Comparison of ENCODE assay signal across 1 cellular context in genomic region chr17:40100669-40101366, GRCh38.
TF ChIP-seq lines count a peak whose summit lies in the region.

No MANE protein-coding gene starts in this region.

TF ChIP-seq in H1, 55 proteins besides CTCF, POLR2A, EP300 and RAD21:
- no peak for TF ChIP-seq CEBPB (IDR thresholded peaks at IDR 0.05; ENCODE audit: low read depth, low read length)
- peak; percentile 83 for TF ChIP-seq CREB1 (IDR thresholded peaks at IDR 0.05)
- TF ChIP-seq CBX5 (IDR thresholded peaks at IDR 0.05; ENCODE audit: low read depth, low read length) = no peak
- TF ChIP-seq, protein P1, sequence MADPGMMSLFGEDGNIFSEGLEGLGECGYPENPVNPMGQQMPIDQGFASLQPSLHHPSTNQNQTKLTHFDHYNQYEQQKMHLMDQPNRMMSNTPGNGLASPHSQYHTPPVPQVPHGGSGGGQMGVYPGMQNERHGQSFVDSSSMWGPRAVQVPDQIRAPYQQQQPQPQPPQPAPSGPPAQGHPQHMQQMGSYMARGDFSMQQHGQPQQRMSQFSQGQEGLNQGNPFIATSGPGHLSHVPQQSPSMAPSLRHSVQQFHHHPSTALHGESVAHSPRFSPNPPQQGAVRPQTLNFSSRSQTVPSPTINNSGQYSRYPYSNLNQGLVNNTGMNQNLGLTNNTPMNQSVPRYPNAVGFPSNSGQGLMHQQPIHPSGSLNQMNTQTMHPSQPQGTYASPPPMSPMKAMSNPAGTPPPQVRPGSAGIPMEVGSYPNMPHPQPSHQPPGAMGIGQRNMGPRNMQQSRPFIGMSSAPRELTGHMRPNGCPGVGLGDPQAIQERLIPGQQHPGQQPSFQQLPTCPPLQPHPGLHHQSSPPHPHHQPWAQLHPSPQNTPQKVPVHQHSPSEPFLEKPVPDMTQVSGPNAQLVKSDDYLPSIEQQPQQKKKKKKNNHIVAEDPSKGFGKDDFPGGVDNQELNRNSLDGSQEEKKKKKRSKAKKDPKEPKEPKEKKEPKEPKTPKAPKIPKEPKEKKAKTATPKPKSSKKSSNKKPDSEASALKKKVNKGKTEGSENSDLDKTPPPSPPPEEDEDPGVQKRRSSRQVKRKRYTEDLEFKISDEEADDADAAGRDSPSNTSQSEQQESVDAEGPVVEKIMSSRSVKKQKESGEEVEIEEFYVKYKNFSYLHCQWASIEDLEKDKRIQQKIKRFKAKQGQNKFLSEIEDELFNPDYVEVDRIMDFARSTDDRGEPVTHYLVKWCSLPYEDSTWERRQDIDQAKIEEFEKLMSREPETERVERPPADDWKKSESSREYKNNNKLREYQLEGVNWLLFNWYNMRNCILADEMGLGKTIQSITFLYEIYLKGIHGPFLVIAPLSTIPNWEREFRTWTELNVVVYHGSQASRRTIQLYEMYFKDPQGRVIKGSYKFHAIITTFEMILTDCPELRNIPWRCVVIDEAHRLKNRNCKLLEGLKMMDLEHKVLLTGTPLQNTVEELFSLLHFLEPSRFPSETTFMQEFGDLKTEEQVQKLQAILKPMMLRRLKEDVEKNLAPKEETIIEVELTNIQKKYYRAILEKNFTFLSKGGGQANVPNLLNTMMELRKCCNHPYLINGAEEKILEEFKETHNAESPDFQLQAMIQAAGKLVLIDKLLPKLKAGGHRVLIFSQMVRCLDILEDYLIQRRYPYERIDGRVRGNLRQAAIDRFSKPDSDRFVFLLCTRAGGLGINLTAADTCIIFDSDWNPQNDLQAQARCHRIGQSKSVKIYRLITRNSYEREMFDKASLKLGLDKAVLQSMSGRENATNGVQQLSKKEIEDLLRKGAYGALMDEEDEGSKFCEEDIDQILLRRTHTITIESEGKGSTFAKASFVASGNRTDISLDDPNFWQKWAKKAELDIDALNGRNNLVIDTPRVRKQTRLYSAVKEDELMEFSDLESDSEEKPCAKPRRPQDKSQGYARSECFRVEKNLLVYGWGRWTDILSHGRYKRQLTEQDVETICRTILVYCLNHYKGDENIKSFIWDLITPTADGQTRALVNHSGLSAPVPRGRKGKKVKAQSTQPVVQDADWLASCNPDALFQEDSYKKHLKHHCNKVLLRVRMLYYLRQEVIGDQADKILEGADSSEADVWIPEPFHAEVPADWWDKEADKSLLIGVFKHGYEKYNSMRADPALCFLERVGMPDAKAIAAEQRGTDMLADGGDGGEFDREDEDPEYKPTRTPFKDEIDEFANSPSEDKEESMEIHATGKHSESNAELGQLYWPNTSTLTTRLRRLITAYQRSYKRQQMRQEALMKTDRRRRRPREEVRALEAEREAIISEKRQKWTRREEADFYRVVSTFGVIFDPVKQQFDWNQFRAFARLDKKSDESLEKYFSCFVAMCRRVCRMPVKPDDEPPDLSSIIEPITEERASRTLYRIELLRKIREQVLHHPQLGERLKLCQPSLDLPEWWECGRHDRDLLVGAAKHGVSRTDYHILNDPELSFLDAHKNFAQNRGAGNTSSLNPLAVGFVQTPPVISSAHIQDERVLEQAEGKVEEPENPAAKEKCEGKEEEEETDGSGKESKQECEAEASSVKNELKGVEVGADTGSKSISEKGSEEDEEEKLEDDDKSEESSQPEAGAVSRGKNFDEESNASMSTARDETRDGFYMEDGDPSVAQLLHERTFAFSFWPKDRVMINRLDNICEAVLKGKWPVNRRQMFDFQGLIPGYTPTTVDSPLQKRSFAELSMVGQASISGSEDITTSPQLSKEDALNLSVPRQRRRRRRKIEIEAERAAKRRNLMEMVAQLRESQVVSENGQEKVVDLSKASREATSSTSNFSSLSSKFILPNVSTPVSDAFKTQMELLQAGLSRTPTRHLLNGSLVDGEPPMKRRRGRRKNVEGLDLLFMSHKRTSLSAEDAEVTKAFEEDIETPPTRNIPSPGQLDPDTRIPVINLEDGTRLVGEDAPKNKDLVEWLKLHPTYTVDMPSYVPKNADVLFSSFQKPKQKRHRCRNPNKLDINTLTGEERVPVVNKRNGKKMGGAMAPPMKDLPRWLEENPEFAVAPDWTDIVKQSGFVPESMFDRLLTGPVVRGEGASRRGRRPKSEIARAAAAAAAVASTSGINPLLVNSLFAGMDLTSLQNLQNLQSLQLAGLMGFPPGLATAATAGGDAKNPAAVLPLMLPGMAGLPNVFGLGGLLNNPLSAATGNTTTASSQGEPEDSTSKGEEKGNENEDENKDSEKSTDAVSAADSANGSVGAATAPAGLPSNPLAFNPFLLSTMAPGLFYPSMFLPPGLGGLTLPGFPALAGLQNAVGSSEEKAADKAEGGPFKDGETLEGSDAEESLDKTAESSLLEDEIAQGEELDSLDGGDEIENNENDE (IDR thresholded peaks at IDR 0.05; ENCODE audit: insufficient replicate concordance, low read length) = no peak
- peak; percentile 11 to 77; a peak in 1 of 4 replicates for TF ChIP-seq SIN3A (conservative IDR thresholded peaks at IDR 0.05 in 1 of 2, IDR thresholded peaks at IDR 0.05 in 1 of 2; ENCODE audit: low read depth in 1 of 2, low read length in 2 of 2)
- 0 out of 2 replicates have a peak, but pooled peaks have one; percentile 12 for TF ChIP-seq JUND (IDR thresholded peaks at IDR 0.05; ENCODE audit: low read length)
- peak; percentile 50 for TF ChIP-seq SIX5 (IDR thresholded peaks at IDR 0.05; ENCODE audit: low read depth, low read length)
- TF ChIP-seq CTBP2 (IDR thresholded peaks at IDR 0.05; ENCODE audit: borderline replicate concordance, insufficient read depth, insufficient read length, low read length) = no peak
- no peak for TF ChIP-seq CHD1 (IDR thresholded peaks at IDR 0.05; ENCODE audit: low read depth, low read length)
- no peak; the same call in none of the 2 replicates for TF ChIP-seq NRF1 (IDR thresholded peaks at IDR 0.05; ENCODE audit: low read depth, low read length)
- TF ChIP-seq ZNF274 (IDR thresholded peaks at IDR 0.05; ENCODE audit: borderline replicate concordance, extremely low read depth, low read length) = no peak
- TF ChIP-seq EGR1 (IDR thresholded peaks at IDR 0.05; ENCODE audit: borderline replicate concordance, low read depth, low read length) = no peak
- 0 out of 4 replicates have a peak, but pooled peaks have one; percentile 10 to 17 for TF ChIP-seq HDAC2 (IDR thresholded peaks at IDR 0.05; ENCODE audit: borderline replicate concordance in 1 of 2, low read depth in 2 of 2, low read length in 2 of 2)
- no peak for TF ChIP-seq KDM5A (IDR thresholded peaks at IDR 0.05; ENCODE audit: low read length)
- TF ChIP-seq, protein P2, sequence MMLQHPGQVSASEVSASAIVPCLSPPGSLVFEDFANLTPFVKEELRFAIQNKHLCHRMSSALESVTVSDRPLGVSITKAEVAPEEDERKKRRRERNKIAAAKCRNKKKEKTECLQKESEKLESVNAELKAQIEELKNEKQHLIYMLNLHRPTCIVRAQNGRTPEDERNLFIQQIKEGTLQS (IDR thresholded peaks at IDR 0.05; ENCODE audit: insufficient read depth, low read depth, low read length) = peak; percentile 66; the same call in 1 of the 2 replicates
- TF ChIP-seq POLR2AphosphoS5 (IDR thresholded peaks at IDR 0.05; ENCODE audit: low read depth, low read length) = no peak
- TF ChIP-seq CHD2 (IDR thresholded peaks at IDR 0.05; ENCODE audit: low read length) = peak; percentile 65; the same call in 1 of the 2 replicates
- TF ChIP-seq RBBP5 (IDR thresholded peaks at IDR 0.05; ENCODE audit: borderline replicate concordance, low read depth, low read length) = no peak
- no peak for TF ChIP-seq TCF12 (IDR thresholded peaks at IDR 0.05; ENCODE audit: low read depth, low read length)
- no peak for TF ChIP-seq RNF2 (IDR thresholded peaks at IDR 0.05; ENCODE audit: borderline replicate concordance, low read depth, low read length, missing control alignments, poor library complexity, severe bottlenecking)
- TF ChIP-seq, protein P3, sequence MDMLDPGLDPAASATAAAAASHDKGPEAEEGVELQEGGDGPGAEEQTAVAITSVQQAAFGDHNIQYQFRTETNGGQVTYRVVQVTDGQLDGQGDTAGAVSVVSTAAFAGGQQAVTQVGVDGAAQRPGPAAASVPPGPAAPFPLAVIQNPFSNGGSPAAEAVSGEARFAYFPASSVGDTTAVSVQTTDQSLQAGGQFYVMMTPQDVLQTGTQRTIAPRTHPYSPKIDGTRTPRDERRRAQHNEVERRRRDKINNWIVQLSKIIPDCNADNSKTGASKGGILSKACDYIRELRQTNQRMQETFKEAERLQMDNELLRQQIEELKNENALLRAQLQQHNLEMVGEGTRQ (IDR thresholded peaks at IDR 0.05; ENCODE audit: low read length) = peak; percentile 91
- TF ChIP-seq NANOG (IDR thresholded peaks at IDR 0.05; ENCODE audit: insufficient read depth, low read depth, low read length, poor library complexity, severe bottlenecking) = no peak
- no peak for TF ChIP-seq ASH2L (IDR thresholded peaks at IDR 0.05; ENCODE audit: low read length)
- peak; percentile 22; the same call in 1 of the 2 replicates for TF ChIP-seq JUN (IDR thresholded peaks at IDR 0.05; ENCODE audit: low read depth, low read length)
- TF ChIP-seq BACH1 (IDR thresholded peaks at IDR 0.05; ENCODE audit: low read length) = 0 out of 2 replicates have a peak, but pooled peaks have one; percentile 17
- no peak for TF ChIP-seq KDM1A (IDR thresholded peaks at IDR 0.05; ENCODE audit: borderline replicate concordance, low read length)
- TF ChIP-seq HDAC6 (IDR thresholded peaks at IDR 0.05; ENCODE audit: low read depth, low read length) = no peak
- TF ChIP-seq YY1 (IDR thresholded peaks at IDR 0.05; ENCODE audit: low read depth, low read length) = no peak
- TF ChIP-seq SP4 (IDR thresholded peaks at IDR 0.05; ENCODE audit: low read length) = no peak
- TF ChIP-seq POU5F1 (IDR thresholded peaks at IDR 0.05; ENCODE audit: low read depth, low read length) = no peak
- no peak for TF ChIP-seq KDM4A (IDR thresholded peaks at IDR 0.05; ENCODE audit: low read depth, low read length, severe bottlenecking)
- TF ChIP-seq, protein P4, sequence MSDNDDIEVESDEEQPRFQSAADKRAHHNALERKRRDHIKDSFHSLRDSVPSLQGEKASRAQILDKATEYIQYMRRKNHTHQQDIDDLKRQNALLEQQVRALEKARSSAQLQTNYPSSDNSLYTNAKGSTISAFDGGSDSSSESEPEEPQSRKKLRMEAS (IDR thresholded peaks at IDR 0.05) = peak; percentile 100
- TF ChIP-seq SAP30 (IDR thresholded peaks at IDR 0.05; ENCODE audit: insufficient read depth, insufficient replicate concordance, low read length) = no peak
- no peak; the same call in 1 of the 2 replicates for TF ChIP-seq TBP (IDR thresholded peaks at IDR 0.05; ENCODE audit: low read depth, low read length)
- no peak for TF ChIP-seq SRF (IDR thresholded peaks at IDR 0.05; ENCODE audit: low read depth, low read length)
- TF ChIP-seq TEAD4 (IDR thresholded peaks at IDR 0.05; ENCODE audit: low read depth, low read length) = 0 out of 2 replicates have a peak, but pooled peaks have one; percentile 29
- TF ChIP-seq EZH2 (IDR thresholded peaks at IDR 0.05; ENCODE audit: low read depth, low read length, severe bottlenecking) = no peak
- no peak for TF ChIP-seq GTF2F1 (IDR thresholded peaks at IDR 0.05; ENCODE audit: borderline replicate concordance, low read depth, low read length)
- no peak for TF ChIP-seq TAF7 (optimal IDR thresholded peaks at IDR 0.05; ENCODE audit: borderline replicate concordance, low read depth, low read length)
- no peak for TF ChIP-seq SUZ12 (IDR thresholded peaks at IDR 0.05; ENCODE audit: low read length)
- peak; percentile 22; the same call in 1 of the 2 replicates for TF ChIP-seq MAFK (IDR thresholded peaks at IDR 0.05; ENCODE audit: low read depth, low read length)
- TF ChIP-seq BCL11A (IDR thresholded peaks at IDR 0.05; ENCODE audit: low read depth in 2 of 2, low read length in 2 of 2) = no peak
- TF ChIP-seq GABPA (IDR thresholded peaks at IDR 0.05; ENCODE audit: borderline replicate concordance, insufficient read depth, low read length) = no peak
- TF ChIP-seq FOSL1 (IDR thresholded peaks at IDR 0.05; ENCODE audit: insufficient read depth, low read depth, low read length) = no peak
- 0 out of 2 replicates have a peak, but pooled peaks have one; percentile 4 for TF ChIP-seq SP1 (IDR thresholded peaks at IDR 0.05; ENCODE audit: low read depth, low read length)
- TF ChIP-seq SIRT6 (IDR thresholded peaks at IDR 0.05; ENCODE audit: low read length) = no peak
- TF ChIP-seq PHF8 (conservative IDR thresholded peaks at IDR 0.05; ENCODE audit: low read depth, low read length) = no peak
- TF ChIP-seq E2F6 (IDR thresholded peaks at IDR 0.05) = peak; percentile 98
- no peak for TF ChIP-seq BRCA1 (IDR thresholded peaks at IDR 0.05; ENCODE audit: low read depth, low read length)
- no peak for TF ChIP-seq RXRA (IDR thresholded peaks at IDR 0.05; ENCODE audit: insufficient read depth, low read depth, low read length)
- TF ChIP-seq TAF1 (IDR thresholded peaks at IDR 0.05; ENCODE audit: low read depth, low read length) = no peak
- TF ChIP-seq SP2 (IDR thresholded peaks at IDR 0.05; ENCODE audit: low read length) = no peak
- TF ChIP-seq, protein P5, sequence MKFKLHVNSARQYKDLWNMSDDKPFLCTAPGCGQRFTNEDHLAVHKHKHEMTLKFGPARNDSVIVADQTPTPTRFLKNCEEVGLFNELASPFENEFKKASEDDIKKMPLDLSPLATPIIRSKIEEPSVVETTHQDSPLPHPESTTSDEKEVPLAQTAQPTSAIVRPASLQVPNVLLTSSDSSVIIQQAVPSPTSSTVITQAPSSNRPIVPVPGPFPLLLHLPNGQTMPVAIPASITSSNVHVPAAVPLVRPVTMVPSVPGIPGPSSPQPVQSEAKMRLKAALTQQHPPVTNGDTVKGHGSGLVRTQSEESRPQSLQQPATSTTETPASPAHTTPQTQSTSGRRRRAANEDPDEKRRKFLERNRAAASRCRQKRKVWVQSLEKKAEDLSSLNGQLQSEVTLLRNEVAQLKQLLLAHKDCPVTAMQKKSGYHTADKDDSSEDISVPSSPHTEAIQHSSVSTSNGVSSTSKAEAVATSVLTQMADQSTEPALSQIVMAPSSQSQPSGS (IDR thresholded peaks at IDR 0.05; ENCODE audit: low read length) = no peak
- no peak for TF ChIP-seq CBX8 (IDR thresholded peaks at IDR 0.05; ENCODE audit: borderline replicate concordance, low read depth, low read length)
